In genomic region chr3:196145420-196146262, GRCh38 we compare ENCODE assay signal across 20 cellular contexts.
"Had no signal": no experiment of that assay in that cellular context is flagged by ENCODE, and none has a peak within 500 bp of the region (broad histone marks: within the 10 kb centered on the region; RNA-seq: fewer than 3 reads in every experiment).

No MANE protein-coding gene starts in this region.

- H3K9me3 Mint-ChIP-seq: activated naive CD4-positive, alpha-beta T cell treated with anti-CD3 and anti-CD28 coated beads, Interleukin-2, amount 50 U/mL, for 72 hours; effector memory CD8-positive, alpha-beta T cell; natural killer cell treated with Interleukin-12 subunit alpha and Interleukin-12 subunit beta and Interleukin-15 and Interleukin-18, amount 100 ng/mL, for 72 hours had no signal

- H3K27me3 ChIP-seq: ovary, testis, vagina had no signal

- H3K27ac ChIP-seq: ovary, prostate gland, testis, vagina had no signal

- DNase-seq: activated CD4-positive, alpha-beta T cell treated with anti-CD3 and anti-CD28 coated beads, Interleukin-2, amount 50 U/mL, for 1 hour; activated CD8-positive, alpha-beta T cell treated with anti-CD3 and anti-CD28 coated beads, Interleukin-2, amount 10 ng/mL, durations not matched to agents 7 days and 5 days; activated gamma-delta T cell; foreskin melanocyte; hippocampal formation; left ventricle myocardium superior; midbrain; ovary; stimulated activated CD4-positive, alpha-beta T cell treated with anti-CD3 and anti-CD28 coated beads, Interleukin-2, amount 100 ng/mL, for 48 hours; stimulated activated CD8-positive, alpha-beta memory T cell treated with anti-CD3 and anti-CD28 coated beads, Interleukin-4, amount 100 ng/mL, for 48 hours; stimulated activated naive CD4-positive, alpha-beta T cell; testis had no signal

- H3K4me1 ChIP-seq: testis had no signal

- H3K36me3 Mint-ChIP-seq: brain; natural killer cell treated with Interleukin-12 subunit alpha and Interleukin-12 subunit beta and Interleukin-15 and Interleukin-18, amount 100 ng/mL, for 72 hours had no signal

- H3K27ac Mint-ChIP-seq: activated CD8-positive, alpha-beta T cell treated with anti-CD3 and anti-CD28 coated beads, Interleukin-2, amount 10 ng/mL, durations not matched to agents 7 days and 5 days; activated T-helper 1 cell treated with anti-CD3 and anti-CD28 coated beads, Interleukin-12 subunit alpha, Interleukin-12 subunit beta, Interleukin-2, Interleukin-4 antibody, amounts not matched to agents 30 ng/mL and 10 ng/mL and 1 ng/mL, durations not matched to agents 14 hours and 24 hours and 36 hours; brain had no signal

- ATAC-seq: activated CD8-positive, alpha-beta T cell treated with anti-CD3 and anti-CD28 coated beads, Interleukin-2, amount 10 ng/mL, durations not matched to agents 7 days and 5 days; activated naive CD4-positive, alpha-beta T cell treated with anti-CD3 and anti-CD28 coated beads, Interleukin-2, amount 50 U/mL, for 72 hours; esophagus mucosa; left ventricle myocardium superior had no signal

- H3K36me3 ChIP-seq: ovary, prostate gland, vagina had no signal

- H3K4me3 ChIP-seq: ovary, prostate gland, testis, vagina had no signal

- H3K4me1 Mint-ChIP-seq: brain had no signal

- H3K9me3 ChIP-seq: ovary, prostate gland, testis, vagina had no signal

- H3K4me3 Mint-ChIP-seq: activated CD8-positive, alpha-beta T cell treated with anti-CD3 and anti-CD28 coated beads, Interleukin-2, amount 10 ng/mL, durations not matched to agents 7 days and 5 days; activated T-helper 1 cell treated with anti-CD3 and anti-CD28 coated beads, Interleukin-12 subunit alpha, Interleukin-12 subunit beta, Interleukin-2, Interleukin-4 antibody, amounts not matched to agents 30 ng/mL and 10 ng/mL and 1 ng/mL, durations not matched to agents 14 hours and 24 hours and 36 hours; brain had no signal

- H3K27me3 Mint-ChIP-seq: effector memory CD8-positive, alpha-beta T cell had no signal
